1 cellular context compared by ENCODE assay signal in the genomic region with DNA sequence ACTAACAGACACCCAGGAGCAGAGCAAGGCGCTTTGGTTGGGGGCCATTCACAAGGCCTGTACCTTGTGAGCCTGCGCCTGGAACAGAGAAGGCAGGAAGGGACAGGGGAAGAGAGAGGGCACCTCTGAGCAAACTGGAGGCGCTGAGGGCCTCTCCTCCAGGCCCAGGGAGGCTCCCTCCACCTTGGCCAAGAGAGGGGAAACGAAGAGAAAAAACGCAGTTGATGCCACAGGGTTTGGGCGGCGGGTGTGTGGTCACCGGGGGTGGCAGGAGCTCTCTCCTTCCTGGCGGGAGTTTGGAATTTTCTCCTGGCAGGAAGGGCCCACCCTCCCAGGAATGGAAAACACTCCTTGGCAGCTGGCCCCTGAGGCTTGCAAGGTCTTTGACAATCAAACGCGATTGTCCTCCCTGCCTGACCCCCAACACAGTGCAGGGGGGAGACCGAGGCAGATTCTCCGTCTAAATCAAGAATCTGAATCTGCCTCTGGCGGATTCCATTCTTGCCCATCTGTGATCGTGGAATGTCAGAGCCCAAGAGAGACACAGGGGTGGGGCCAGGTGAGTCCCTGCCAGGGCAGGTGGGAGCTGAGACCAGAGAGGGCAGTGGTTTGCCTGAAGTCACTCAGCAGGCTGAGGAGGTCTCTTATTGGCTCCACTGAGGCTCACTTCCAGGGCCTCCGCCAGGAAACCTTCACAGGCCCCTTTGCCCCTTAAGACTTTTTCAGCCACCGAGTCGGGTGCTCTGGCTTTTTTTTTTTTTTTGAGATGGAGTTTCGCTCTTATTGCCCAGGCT.
TF ChIP-seq lines count a peak whose summit lies in the region.

No MANE protein-coding gene starts in this region.

TF ChIP-seq in SK-N-SH, 30 proteins besides CTCF, POLR2A, EP300 and RAD21:
- TF ChIP-seq USF2 (IDR thresholded peaks at IDR 0.05; ENCODE audit: borderline replicate concordance, low read depth, low read length) (no peak), MXI1 (IDR thresholded peaks at IDR 0.05; ENCODE audit: low read depth, low read length) (no peak), EZH2phosphoT487 (IDR thresholded peaks at IDR 0.05; ENCODE audit: borderline replicate concordance, low read depth) (no peak), GABPA (IDR thresholded peaks at IDR 0.05; ENCODE audit: low read depth) (no peak), SIN3A (IDR thresholded peaks at IDR 0.05; ENCODE audit: borderline replicate concordance, low read depth, low read length) (no peak), TCF12 (IDR thresholded peaks at IDR 0.05) (no peak), NRF1 (IDR thresholded peaks at IDR 0.05; ENCODE audit: low read depth, low read length) (no peak), RCOR1 (IDR thresholded peaks at IDR 0.05; ENCODE audit: low read length) (no peak), FOSL2 (IDR thresholded peaks at IDR 0.05; ENCODE audit: borderline replicate concordance, low read depth) (no peak), GATA2 (CRISPR knock-in tag; IDR thresholded peaks at IDR 0.05) (no peak), CHD2 (IDR thresholded peaks at IDR 0.05; ENCODE audit: low read length, partially characterized antibody) (no peak), NFIC (IDR thresholded peaks at IDR 0.05; ENCODE audit: borderline replicate concordance) (no peak), YY1 (IDR thresholded peaks at IDR 0.05; ENCODE audit: low read depth) (no peak), FOXM1 (IDR thresholded peaks at IDR 0.05; ENCODE audit: low read depth) (no peak), RXRA (IDR thresholded peaks at IDR 0.05; ENCODE audit: borderline replicate concordance, low read depth) (no peak), JUND (IDR thresholded peaks at IDR 0.05) (no peak)
- TF ChIP-seq, protein P1, sequence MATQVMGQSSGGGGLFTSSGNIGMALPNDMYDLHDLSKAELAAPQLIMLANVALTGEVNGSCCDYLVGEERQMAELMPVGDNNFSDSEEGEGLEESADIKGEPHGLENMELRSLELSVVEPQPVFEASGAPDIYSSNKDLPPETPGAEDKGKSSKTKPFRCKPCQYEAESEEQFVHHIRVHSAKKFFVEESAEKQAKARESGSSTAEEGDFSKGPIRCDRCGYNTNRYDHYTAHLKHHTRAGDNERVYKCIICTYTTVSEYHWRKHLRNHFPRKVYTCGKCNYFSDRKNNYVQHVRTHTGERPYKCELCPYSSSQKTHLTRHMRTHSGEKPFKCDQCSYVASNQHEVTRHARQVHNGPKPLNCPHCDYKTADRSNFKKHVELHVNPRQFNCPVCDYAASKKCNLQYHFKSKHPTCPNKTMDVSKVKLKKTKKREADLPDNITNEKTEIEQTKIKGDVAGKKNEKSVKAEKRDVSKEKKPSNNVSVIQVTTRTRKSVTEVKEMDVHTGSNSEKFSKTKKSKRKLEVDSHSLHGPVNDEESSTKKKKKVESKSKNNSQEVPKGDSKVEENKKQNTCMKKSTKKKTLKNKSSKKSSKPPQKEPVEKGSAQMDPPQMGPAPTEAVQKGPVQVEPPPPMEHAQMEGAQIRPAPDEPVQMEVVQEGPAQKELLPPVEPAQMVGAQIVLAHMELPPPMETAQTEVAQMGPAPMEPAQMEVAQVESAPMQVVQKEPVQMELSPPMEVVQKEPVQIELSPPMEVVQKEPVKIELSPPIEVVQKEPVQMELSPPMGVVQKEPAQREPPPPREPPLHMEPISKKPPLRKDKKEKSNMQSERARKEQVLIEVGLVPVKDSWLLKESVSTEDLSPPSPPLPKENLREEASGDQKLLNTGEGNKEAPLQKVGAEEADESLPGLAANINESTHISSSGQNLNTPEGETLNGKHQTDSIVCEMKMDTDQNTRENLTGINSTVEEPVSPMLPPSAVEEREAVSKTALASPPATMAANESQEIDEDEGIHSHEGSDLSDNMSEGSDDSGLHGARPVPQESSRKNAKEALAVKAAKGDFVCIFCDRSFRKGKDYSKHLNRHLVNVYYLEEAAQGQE (IDR thresholded peaks at IDR 0.05; ENCODE audit: low read depth, low read length): no peak
- TF ChIP-seq, protein P2, sequence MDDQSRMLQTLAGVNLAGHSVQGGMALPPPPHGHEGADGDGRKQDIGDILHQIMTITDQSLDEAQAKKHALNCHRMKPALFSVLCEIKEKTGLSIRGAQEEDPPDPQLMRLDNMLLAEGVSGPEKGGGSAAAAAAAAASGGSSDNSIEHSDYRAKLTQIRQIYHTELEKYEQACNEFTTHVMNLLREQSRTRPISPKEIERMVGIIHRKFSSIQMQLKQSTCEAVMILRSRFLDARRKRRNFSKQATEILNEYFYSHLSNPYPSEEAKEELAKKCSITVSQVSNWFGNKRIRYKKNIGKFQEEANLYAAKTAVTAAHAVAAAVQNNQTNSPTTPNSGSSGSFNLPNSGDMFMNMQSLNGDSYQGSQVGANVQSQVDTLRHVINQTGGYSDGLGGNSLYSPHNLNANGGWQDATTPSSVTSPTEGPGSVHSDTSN (IDR thresholded peaks at IDR 0.05): no peak
- TF ChIP-seq, protein P3, sequence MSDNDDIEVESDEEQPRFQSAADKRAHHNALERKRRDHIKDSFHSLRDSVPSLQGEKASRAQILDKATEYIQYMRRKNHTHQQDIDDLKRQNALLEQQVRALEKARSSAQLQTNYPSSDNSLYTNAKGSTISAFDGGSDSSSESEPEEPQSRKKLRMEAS (IDR thresholded peaks at IDR 0.05; ENCODE audit: low read depth): no peak
- TF ChIP-seq, protein P4, sequence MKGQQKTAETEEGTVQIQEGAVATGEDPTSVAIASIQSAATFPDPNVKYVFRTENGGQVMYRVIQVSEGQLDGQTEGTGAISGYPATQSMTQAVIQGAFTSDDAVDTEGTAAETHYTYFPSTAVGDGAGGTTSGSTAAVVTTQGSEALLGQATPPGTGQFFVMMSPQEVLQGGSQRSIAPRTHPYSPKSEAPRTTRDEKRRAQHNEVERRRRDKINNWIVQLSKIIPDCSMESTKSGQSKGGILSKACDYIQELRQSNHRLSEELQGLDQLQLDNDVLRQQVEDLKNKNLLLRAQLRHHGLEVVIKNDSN (IDR thresholded peaks at IDR 0.05; ENCODE audit: borderline replicate concordance, low read depth): no peak
